In the genomic region with DNA sequence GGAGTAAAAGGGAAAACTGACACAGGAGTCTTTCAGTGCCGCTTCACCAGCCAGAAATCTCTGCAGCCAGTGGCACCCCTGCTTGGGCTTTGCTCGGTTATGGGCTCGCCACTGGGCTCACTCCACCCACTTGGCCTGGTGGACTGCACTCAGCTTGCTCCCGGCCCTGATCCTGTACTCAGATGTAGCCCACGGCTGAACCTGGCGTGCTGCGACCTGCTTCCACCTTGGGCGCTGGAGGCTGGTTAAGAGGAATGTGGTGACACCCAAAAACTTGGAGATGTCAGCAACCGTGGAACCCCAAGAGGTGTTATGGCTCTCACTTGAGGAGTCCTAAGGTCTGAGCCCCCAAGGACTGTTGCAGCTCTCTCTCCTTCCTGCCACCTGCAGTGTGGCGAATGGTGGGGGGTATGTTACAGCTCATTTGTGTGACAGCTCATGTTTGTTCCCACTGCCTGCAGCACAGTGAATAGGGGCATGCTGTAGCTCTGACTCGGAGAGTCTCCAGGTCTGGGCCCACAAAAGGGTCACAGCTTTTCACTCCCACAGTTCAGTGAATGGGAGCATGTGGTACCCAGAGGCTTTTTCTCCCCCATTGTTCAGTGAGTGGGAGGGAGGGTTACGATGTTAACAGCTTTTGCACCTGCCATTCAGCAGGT, we compare ENCODE assay signal across 25 cellular contexts.
DNase-seq lines count a peak whose midpoint lies in the region; ATAC-seq, FAIRE-seq and TF ChIP-seq lines count a peak whose summit lies in the region.
"Had no signal": no experiment of that assay in that cellular context is flagged by ENCODE, and none has a peak within 500 bp of the region (broad histone marks: within the 10 kb centered on the region; RNA-seq: fewer than 3 reads in every experiment).

No MANE protein-coding gene starts in this region.

- H3K4me1 Mint-ChIP-seq in stimulated activated memory B cell treated with anti-CD40 and anti-IgM and Interleukin-4, amounts not matched to agents 10 μg/mL and 1 μg/mL and 100 μg/mL, for 72 hours = no peaks in the 10 kb centered on the region
- H3K4me1 Mint-ChIP-seq in stimulated activated effector memory CD8-positive, alpha-beta T cell treated with anti-CD3 and anti-CD28 coated beads, Interleukin-12 subunit alpha, Interleukin-12 subunit beta, amount 100 ng/mL, for 72 hours = no peaks in the 10 kb centered on the region

- no peak overlapping the region for H3K4me3 Mint-ChIP-seq in stimulated activated memory B cell treated with anti-CD40 and anti-IgM and Interleukin-4, amounts not matched to agents 10 μg/mL and 1 μg/mL and 100 μg/mL, for 72 hours
- H3K4me3 Mint-ChIP-seq in stimulated activated effector memory CD8-positive, alpha-beta T cell treated with anti-CD3 and anti-CD28 coated beads, Interleukin-12 subunit alpha, Interleukin-12 subunit beta, amount 100 ng/mL, for 72 hours = no peak overlapping the region
- H3K4me3 Mint-ChIP-seq: CD4-positive, alpha-beta T cell had no signal

- H3K36me3 ChIP-seq in SU-DHL-6 (ENCODE audit: low read length) = no peaks in the 10 kb centered on the region
- no peaks in the 10 kb centered on the region for H3K36me3 ChIP-seq in HepG2 (replicated peaks in 1 of 2; ENCODE audit: control insufficient read depth in 1 of 2, insufficient read depth in 2 of 2, low read length in 2 of 2)
- H3K36me3 ChIP-seq: BLaER1, HAP-1 had no signal

- peak overlapping the region; percentile 61 for H2AFZ ChIP-seq in SU-DHL-6 (ENCODE audit: low read depth, low read length, severe bottlenecking)
- no peak overlapping the region for H2AFZ ChIP-seq in HepG2 (ENCODE audit: low read length)

- H3K9me3 ChIP-seq in SU-DHL-6 (ENCODE audit: insufficient read depth, low read length) = peaks cover 5% of the 10 kb centered on the region; the same call in 1 of the 2 replicates
- no peaks in the 10 kb centered on the region for H3K9me3 ChIP-seq in HepG2 (ENCODE audit: low read length)
- H3K9me3 ChIP-seq: HAP-1 had no signal

- no peaks in the 10 kb centered on the region for H3K79me2 ChIP-seq in SU-DHL-6 (ENCODE audit: insufficient read depth, low read length)
- no peaks in the 10 kb centered on the region for H3K79me2 ChIP-seq in HepG2 (ENCODE audit: insufficient read depth, low read length)

- H3K36me3 Mint-ChIP-seq in stimulated activated memory B cell treated with anti-CD40 and anti-IgM and Interleukin-4, amounts not matched to agents 10 μg/mL and 1 μg/mL and 100 μg/mL, for 72 hours = no peaks in the 10 kb centered on the region
- H3K36me3 Mint-ChIP-seq in stimulated activated effector memory CD8-positive, alpha-beta T cell treated with anti-CD3 and anti-CD28 coated beads, Interleukin-12 subunit alpha, Interleukin-12 subunit beta, amount 100 ng/mL, for 72 hours = no peaks in the 10 kb centered on the region

- WGBS in HepG2 (ENCODE audit: low lambda C conversion rate) = 19% methylated on average over 5 of the region's 12 CpGs

- no peak for TF ChIP-seq RAD21 in HepG2 (CRISPR knock-in tag; IDR thresholded peaks at IDR 0.05)

- H3K27me3 ChIP-seq in SU-DHL-6 (ENCODE audit: low read length) = no peaks in the 10 kb centered on the region
- H3K27me3 ChIP-seq in HepG2 (ENCODE audit: control insufficient read depth in 1 of 2, insufficient read depth in 2 of 2, low read length in 2 of 2) = no peaks in the 10 kb centered on the region
- H3K27me3 ChIP-seq: BLaER1 had no signal

- FAIRE-seq in HepG2 (lab: Jason Lieb, UNC) = no peak
- FAIRE-seq: GM12878 had no signal

- TF ChIP-seq EP300 in HepG2 (IDR thresholded peaks at IDR 0.05; ENCODE audit: low read depth in 2 of 2, low read length in 2 of 2) = no peak
- no peak for TF ChIP-seq EP300 in HepG2 (CRISPR knock-in tag; IDR thresholded peaks at IDR 0.05; ENCODE audit: borderline replicate concordance)

- H3K9ac ChIP-seq in SU-DHL-6 (ENCODE audit: low read length) = no peak overlapping the region
- no peak overlapping the region for H3K9ac ChIP-seq in HepG2 (ENCODE audit: insufficient read depth, low read depth, low read length)
- H3K9ac ChIP-seq: BLaER1 had no signal

- CTCF ChIA-PET in HepG2 (lab: Yijun Ruan, JAX; ENCODE audit: low intra/inter-chr PET ratio, low total read pairs) = no interaction called here

- H3K27ac Mint-ChIP-seq in stimulated activated memory B cell treated with anti-CD40 and anti-IgM and Interleukin-4, amounts not matched to agents 10 μg/mL and 1 μg/mL and 100 μg/mL, for 72 hours = no peak overlapping the region
- no peak overlapping the region for H3K27ac Mint-ChIP-seq in stimulated activated effector memory CD8-positive, alpha-beta T cell treated with anti-CD3 and anti-CD28 coated beads, Interleukin-12 subunit alpha, Interleukin-12 subunit beta, amount 100 ng/mL, for 72 hours
- H3K27ac Mint-ChIP-seq: CD4-positive, alpha-beta T cell had no signal

- no peaks in the 10 kb centered on the region for H3F3A ChIP-seq in SU-DHL-6 (ENCODE audit: insufficient read depth)

- no peaks in the 10 kb centered on the region for H3K9me2 ChIP-seq in SU-DHL-6 (replicated peaks; ENCODE audit: insufficient read depth, low read length)

- no peaks in the 10 kb centered on the region for H3K4me1 ChIP-seq in HepG2 (ENCODE audit: insufficient read depth, low read length)
- H3K4me1 ChIP-seq: BLaER1, HAP-1 had no signal

- H3K27ac ChIP-seq in SU-DHL-6 (ENCODE audit: low read depth, low read length) (no peak overlapping the region), HepG2 (ENCODE audit: extremely low read length, insufficient read depth, low read length) (no peak overlapping the region)
- H3K27ac ChIP-seq: 22Rv1, BLaER1 had no signal

- ATAC-seq in HepG2 (peak; percentile 41), GM18502 (IDR thresholded peaks at IDR 0.05; ENCODE audit: poor library complexity, unreplicated experiment) (no peak)
- peak; percentile 54 for ATAC-seq in stimulated activated memory B cell treated with anti-CD40 and anti-IgM and Interleukin-4, amounts not matched to agents 10 μg/mL and 1 μg/mL and 100 μg/mL, for 72 hours
- no peak for ATAC-seq in stimulated activated effector memory CD8-positive, alpha-beta T cell treated with anti-CD3 and anti-CD28 coated beads, Interleukin-12 subunit alpha, Interleukin-12 subunit beta, amount 100 ng/mL, for 72 hours
- ATAC-seq: GM12878, Panc1 had no signal

- no peaks in the 10 kb centered on the region for H3K9me3 Mint-ChIP-seq in stimulated activated memory B cell treated with anti-CD40 and anti-IgM and Interleukin-4, amounts not matched to agents 10 μg/mL and 1 μg/mL and 100 μg/mL, for 72 hours
- peaks cover 13% of the 10 kb centered on the region for H3K9me3 Mint-ChIP-seq in stimulated activated effector memory CD8-positive, alpha-beta T cell treated with anti-CD3 and anti-CD28 coated beads, Interleukin-12 subunit alpha, Interleukin-12 subunit beta, amount 100 ng/mL, for 72 hours

- no peaks in the 10 kb centered on the region for H4K20me1 ChIP-seq in SU-DHL-6 (ENCODE audit: low read depth, low read length)
- no peaks in the 10 kb centered on the region for H4K20me1 ChIP-seq in HepG2 (ENCODE audit: insufficient read depth, low read length)
- H4K20me1 ChIP-seq: BLaER1 had no signal

- in situ Hi-C loops in HepG2 (cut with HindIII; ENCODE audit: extremely low pct_ligation_motif_present, low pct_unique_long_range_greater_than_20kb) = no loop called here

- POLR2A ChIA-PET in HepG2 (lab: Yijun Ruan, JAX) = no interaction called here

- H3K4me2 ChIP-seq in SU-DHL-6 (ENCODE audit: low read depth, low read length, poor library complexity, severe bottlenecking) (no peak overlapping the region), HepG2 (ENCODE audit: low read depth, low read length) (no peak overlapping the region)
- H3K4me2 ChIP-seq: BLaER1 had no signal

- intact Hi-C loops in HepG2 (cut with micrococcal nuclease; ENCODE audit: unreplicated experiment) = no loop called here

- BruUV-seq in HepG2 (replicated peaks; lab: Mats Ljungman, UMichigan) = no TSS peak

- peak; percentile 2 for DNase-seq in activated gamma-delta T cell (lab: John Stamatoyannopoulos, UW)
- DNase-seq in activated gamma-delta T cell treated with Interleukin-2 at 50 U/mL for 16 hours = no peak
- no peak for DNase-seq in HepG2 (ENCODE audit: low spot score)
- DNase-seq in NCI-H2196 treated with DMSO at 0.1 percent for 48 hours (lab: John Stamatoyannopoulos, UW; ENCODE audit: unreplicated experiment) = no peak
- DNase-seq in stimulated activated effector memory CD8-positive, alpha-beta T cell treated with anti-CD3 and anti-CD28 coated beads, Interleukin-12 subunit alpha, Interleukin-12 subunit beta, amount 100 ng/mL, for 72 hours (ENCODE audit: low spot score in 2 of 2) = no peak
- DNase-seq: ACHN; CD4-positive, alpha-beta T cell; COR-L47; DMS 273 treated with DMSO at 0.1 percent for 48 hours; DND-41; KG1; NCI-H1105; NCI-H2029 treated with DMSO at 0.1 percent for 48 hours; NCI-H345; NCI-H524; NCI-H774; NK-92 treated with Interleukin-12 subunit alpha and Interleukin-12 subunit beta, amount 100 ng/mL, for 24 hours had no signal

- TF ChIP-seq CTCF in SU-DHL-6 (IDR thresholded peaks at IDR 0.05; ENCODE audit: insufficient read depth, low read length, poor library complexity, severe bottlenecking) = no peak
- TF ChIP-seq CTCF in HepG2 (CRISPR knock-in tag; IDR thresholded peaks at IDR 0.05) = no peak

- no peaks in the 10 kb centered on the region for H3K27me3 Mint-ChIP-seq in stimulated activated memory B cell treated with anti-CD40 and anti-IgM and Interleukin-4, amounts not matched to agents 10 μg/mL and 1 μg/mL and 100 μg/mL, for 72 hours
- H3K27me3 Mint-ChIP-seq: CD4-positive, alpha-beta T cell had no signal

- no peak overlapping the region for H3K4me3 ChIP-seq in SU-DHL-6 (ENCODE audit: insufficient read depth, low read length, poor library complexity, severe bottlenecking)
- no peak overlapping the region for H3K4me3 ChIP-seq in HepG2 (replicated peaks in 1 of 3; ENCODE audit: insufficient read depth in 1 of 3, low read depth in 2 of 3, low read length in 3 of 3)
- H3K4me3 ChIP-seq: BLaER1, GM12878, HAP-1 had no signal

- no peak for TF ChIP-seq POLR2A in HepG2 (IDR thresholded peaks at IDR 0.05; ENCODE audit: insufficient read depth in 1 of 2, low read depth in 2 of 2, low read length in 2 of 2)

TF ChIP-seq in HepG2, 621 proteins besides CTCF, POLR2A, EP300 and RAD21:
- TF ChIP-seq ZNF782 (CRISPR knock-in tag; IDR thresholded peaks at IDR 0.05; ENCODE audit: borderline replicate concordance) (no peak), RAD51 (IDR thresholded peaks at IDR 0.05; ENCODE audit: borderline replicate concordance) (no peak)
- TF ChIP-seq, protein P1, sequence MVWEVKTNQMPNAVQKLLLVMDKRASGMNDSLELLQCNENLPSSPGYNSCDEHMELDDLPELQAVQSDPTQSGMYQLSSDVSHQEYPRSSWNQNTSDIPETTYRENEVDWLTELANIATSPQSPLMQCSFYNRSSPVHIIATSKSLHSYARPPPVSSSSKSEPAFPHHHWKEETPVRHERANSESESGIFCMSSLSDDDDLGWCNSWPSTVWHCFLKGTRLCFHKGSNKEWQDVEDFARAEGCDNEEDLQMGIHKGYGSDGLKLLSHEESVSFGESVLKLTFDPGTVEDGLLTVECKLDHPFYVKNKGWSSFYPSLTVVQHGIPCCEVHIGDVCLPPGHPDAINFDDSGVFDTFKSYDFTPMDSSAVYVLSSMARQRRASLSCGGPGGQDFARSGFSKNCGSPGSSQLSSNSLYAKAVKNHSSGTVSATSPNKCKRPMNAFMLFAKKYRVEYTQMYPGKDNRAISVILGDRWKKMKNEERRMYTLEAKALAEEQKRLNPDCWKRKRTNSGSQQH (CRISPR knock-in tag; IDR thresholded peaks at IDR 0.05; ENCODE audit: low read depth) = no peak

Comparison
In these comparisons a context has a peak if more than half of its experiments do, and no peak if none do; other contexts are left out.
1. ATAC-seq: peak in HepG2 (single experiment) and stimulated activated memory B cell treated with anti-CD40 and anti-IgM and Interleukin-4, amounts not matched to agents 10 μg/mL and 1 μg/mL and 100 μg/mL, for 72 hours (single experiment); none in GM18502 (single experiment) and stimulated activated effector memory CD8-positive, alpha-beta T cell treated with anti-CD3 and anti-CD28 coated beads, Interleukin-12 subunit alpha, Interleukin-12 subunit beta, amount 100 ng/mL, for 72 hours (single experiment).